8 cellular contexts compared by ENCODE assay signal in the genomic region with DNA sequence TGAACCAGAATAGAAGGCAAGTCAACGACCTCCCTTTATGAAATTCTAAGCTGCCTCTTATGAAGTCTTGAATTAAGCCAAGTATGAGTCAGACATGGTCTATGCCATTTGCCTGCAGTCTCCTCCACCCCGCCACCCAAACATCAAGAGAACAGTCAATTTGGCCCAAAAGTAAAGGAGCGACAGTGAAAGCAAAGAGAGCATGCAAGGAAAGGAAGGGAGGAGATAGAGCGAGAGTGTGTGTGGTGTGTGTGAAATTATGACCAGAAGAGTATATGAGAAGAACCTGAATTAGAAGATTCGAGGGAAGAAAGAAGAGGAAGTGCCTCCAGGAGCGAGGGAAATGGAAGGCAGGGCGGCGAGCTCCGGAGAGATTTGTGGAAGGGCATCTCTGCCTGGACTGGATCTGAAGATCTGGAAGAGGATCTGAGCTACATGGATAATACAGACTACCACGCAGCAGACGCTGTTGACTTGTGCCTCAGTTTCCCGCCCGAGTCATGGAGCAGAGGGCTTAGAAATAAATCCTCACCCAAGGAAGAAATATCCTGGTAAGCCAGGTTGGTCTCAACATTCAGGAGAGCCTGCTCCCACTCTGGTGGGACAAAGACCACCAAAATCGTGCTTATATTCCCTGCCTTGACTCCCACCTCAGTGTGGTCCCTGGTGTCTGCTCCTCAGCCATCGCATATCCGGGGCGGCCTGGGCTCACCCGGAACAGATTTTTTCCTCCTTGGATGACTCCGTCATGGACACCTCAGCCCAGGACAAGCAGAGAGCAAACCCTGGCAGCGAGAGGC. TPM values are rescaled to one million over a fixed set of nuclear protein-coding genes. Genes with fewer than 3 reads are reported as not detected.
DNase-seq lines count a peak whose midpoint lies in the region; ATAC-seq and TF ChIP-seq lines count a peak whose summit lies in the region.

No MANE protein-coding gene starts in this region.

- no peak for TF ChIP-seq CTCF in HL-60 (IDR thresholded peaks at IDR 0.05; ENCODE audit: insufficient read depth, low read length)
- TF ChIP-seq CTCF in VCaP (conservative IDR thresholded peaks at IDR 0.05) = no peak
- no peak for TF ChIP-seq CTCF in osteoblast (IDR thresholded peaks at IDR 0.05; ENCODE audit: extremely low read depth, low read depth, low read length)

- DNase-seq in HL-60 (ENCODE audit: low read depth in 1 of 2, low spot score in 1 of 2) (peak in 1 of 2 experiments; percentile 47), fibroblast of peridontal ligament (ENCODE audit: extremely low read depth) (peak; percentile 15), osteoblast (ENCODE audit: insufficient read length, low spot score, missing footprints) (peak; percentile 73), GDM1 (lab: John Stamatoyannopoulos, UW) (no peak)

- peaks cover 15% of the 10 kb centered on the region for H3K4me1 ChIP-seq in osteoblast (ENCODE audit: insufficient read depth, low read length)

- no peaks in the 10 kb centered on the region for H3K9me3 ChIP-seq in osteoblast (ENCODE audit: low read depth, low read length)

- H3K27ac ChIP-seq in HL-60 (replicated peaks) (peak overlapping the region; percentile 95), VCaP (peak overlapping the region; percentile 85), osteoblast (ENCODE audit: low read depth, low read length) (peak overlapping the region; percentile 94)

- H3K27me3 ChIP-seq in HL-60 (ENCODE audit: insufficient read depth, poor library complexity, severe bottlenecking) (no peaks in the 10 kb centered on the region), osteoblast (ENCODE audit: insufficient read depth, low read length) (no peaks in the 10 kb centered on the region)

- peak overlapping the region; percentile 92 for H3K4me2 ChIP-seq in osteoblast (ENCODE audit: insufficient read depth, low read length)

- no peak for ATAC-seq in GM21723 (IDR thresholded peaks at IDR 0.05; ENCODE audit: unreplicated experiment)
- no peak for ATAC-seq in HG03565 (IDR thresholded peaks at IDR 0.05; ENCODE audit: unreplicated experiment)

- H3K79me2 ChIP-seq in osteoblast (ENCODE audit: insufficient read depth, low read length) = peaks cover 66% of the 10 kb centered on the region

- H3K4me3 ChIP-seq in GM08714 (ENCODE audit: low read length) (peak overlapping the region; percentile 83), HL-60 (replicated peaks; ENCODE audit: insufficient read depth, low read length) (peak overlapping the region; percentile 97), osteoblast (ENCODE audit: insufficient read depth, low read length) (peak overlapping the region; percentile 84)

- H2AFZ ChIP-seq in osteoblast (ENCODE audit: low read length) = peak overlapping the region; percentile 92

- H3K36me3 ChIP-seq in osteoblast (ENCODE audit: insufficient read depth, low read length) = peaks cover 35% of the 10 kb centered on the region

- no peaks in the 10 kb centered on the region for H4K20me1 ChIP-seq in osteoblast (ENCODE audit: insufficient read depth, low read length)

RNA-seq across cellular contexts. Expression of a gene that starts 0.5 kb away (rescaled TPM):
- 25.6 and 26.1 TPM in 2 replicates for total RNA-seq in osteoblast

RNA-seq across cellular contexts. Expression of a gene that starts 0.8 kb away (rescaled TPM):
- 34.7 and 35.4 TPM in 2 replicates for total RNA-seq in osteoblast
